16 cellular contexts compared by ENCODE assay signal in the genomic region with DNA sequence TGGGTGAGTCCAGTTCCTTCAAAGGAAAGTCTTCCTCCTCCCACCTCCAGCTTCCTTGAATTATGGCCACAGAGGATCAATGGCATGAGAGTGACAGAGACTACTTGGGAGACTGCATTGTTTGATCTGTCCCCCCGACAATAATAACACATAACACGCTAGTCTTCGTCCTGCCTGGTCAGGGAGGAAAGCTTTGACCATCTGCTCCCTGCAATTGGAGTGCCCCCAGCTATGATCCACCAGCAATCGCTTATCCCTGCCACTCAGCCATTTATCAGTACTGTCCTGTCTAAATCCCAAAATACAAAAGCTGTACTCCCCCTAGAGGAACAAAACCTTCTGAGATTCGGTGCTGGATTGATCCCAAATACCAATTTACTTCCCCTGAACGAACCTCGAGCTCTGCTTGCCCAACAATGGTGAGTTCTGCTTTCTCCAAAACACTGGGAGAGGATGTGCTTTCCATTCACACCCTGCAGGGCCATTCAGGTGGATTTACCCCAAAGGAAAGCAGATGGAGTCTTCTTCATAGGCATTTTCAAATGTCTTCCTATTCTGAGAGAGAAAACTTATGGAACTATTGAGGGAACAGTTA.
DNase-seq lines count a peak whose midpoint lies in the region; ATAC-seq and TF ChIP-seq lines count a peak whose summit lies in the region.
"Had no signal": no experiment of that assay in that cellular context is flagged by ENCODE, and none has a peak within 500 bp of the region (broad histone marks: within the 10 kb centered on the region; RNA-seq: fewer than 3 reads in every experiment).

No MANE protein-coding gene starts in this region.

- no peak overlapping the region for H4K8ac ChIP-seq in H9 (replicated peaks; ENCODE audit: insufficient read length, low read depth, low read length)

- no peak overlapping the region for H4K91ac ChIP-seq in H9 (ENCODE audit: insufficient read length, low read depth, low read length)

- H3K79me2 ChIP-seq in H9 (ENCODE audit: insufficient read depth, low read length), result no peaks in the 10 kb centered on the region

- peaks cover 0 to 6% (median 2%) of the 10 kb centered on the region in 7 donors for H3K9me3 Mint-ChIP-seq in CD14-positive monocyte
- H3K9me3 Mint-ChIP-seq in H9, result no peaks in the 10 kb centered on the region; a peak in 1 of 5 replicates
- H3K9me3 Mint-ChIP-seq in effector memory CD8-positive, alpha-beta T cell, result no peaks in the 10 kb centered on the region

- H2BK12ac ChIP-seq in H9 (ENCODE audit: insufficient read length, low read depth, low read length), result no peak overlapping the region

- in situ Hi-C loops in gastrocnemius medialis (cut with MboI; ENCODE audit: low sequenced_read_pairs in 4 of 4), result no loop called here

- no peak overlapping the region for H3K23ac ChIP-seq in H9 (ENCODE audit: insufficient read length, low read depth, low read length)

- no peak overlapping the region for H2BK15ac ChIP-seq in H9 (ENCODE audit: low read depth, low read length)

- peak; percentile 27 for TF ChIP-seq CTCF in CD14-positive monocyte (IDR thresholded peaks at IDR 0.05)
- no peak; the same call in 2 of the 3 replicates for TF ChIP-seq CTCF in H9 (conservative IDR thresholded peaks at IDR 0.05)
- 0 out of 2 replicates have a peak, but pooled peaks have one; percentile 15 for TF ChIP-seq CTCF in VCaP (conservative IDR thresholded peaks at IDR 0.05)
- TF ChIP-seq CTCF in gastrocnemius medialis (IDR thresholded peaks at IDR 0.05 in 4 of 5, conservative IDR thresholded peaks at IDR 0.05 in 1 of 5), result no peak

- no peak overlapping the region for H3K4me3 ChIP-seq in gastrocnemius medialis
- H3K4me3 ChIP-seq: GM23248, SK-N-MC had no signal

- H4K5ac ChIP-seq in H9 (ENCODE audit: insufficient read length, low read depth, low read length), result no peak overlapping the region

- no peak for ATAC-seq in effector memory CD8-positive, alpha-beta T cell (replicated peaks)
- ATAC-seq in gastrocnemius medialis, result no peak

- no peak overlapping the region for H3K4ac ChIP-seq in H9 (ENCODE audit: low read depth, low read length)

- TF ChIP-seq POLR2A in gastrocnemius medialis (IDR thresholded peaks at IDR 0.05), result no peak

- intact Hi-C loops in CD14-positive monocyte (cut with micrococcal nuclease), result no loop called here
- intact Hi-C loops in gastrocnemius medialis (cut with DNase I; ENCODE audit: low total_unique reads), result no loop called here

- H3K27me3 Mint-ChIP-seq in CD14-positive monocyte (ENCODE audit: low read depth in 3 of 3) (peaks cover 0 to 7% (median 3%) of the 10 kb centered on the region in 3 donors), H9 (ENCODE audit: low read depth) (peaks cover 3% of the 10 kb centered on the region; the same call in 1 of the 2 replicates)
- H3K27me3 Mint-ChIP-seq in effector memory CD8-positive, alpha-beta T cell, result peaks cover 5 to 18% of the 10 kb centered on the region in 2 donors

- H3T11ph ChIP-seq in H9 (ENCODE audit: low read length), result no peak overlapping the region

- H3K18ac ChIP-seq in H9 (ENCODE audit: insufficient read length, low read depth, low read length), result no peak overlapping the region

- H2BK5ac ChIP-seq in H9 (ENCODE audit: insufficient read length, low read length), result no peak overlapping the region

- H3K4me3 Mint-ChIP-seq in CD14-positive monocyte (no peak overlapping the region), H9 (no peak overlapping the region)
- H3K4me3 Mint-ChIP-seq in effector memory CD8-positive, alpha-beta T cell, result no peak overlapping the region

- H3K27ac Mint-ChIP-seq in CD14-positive monocyte, result no peak overlapping the region
- H3K27ac Mint-ChIP-seq in H9, result no peak overlapping the region
- no peak overlapping the region for H3K27ac Mint-ChIP-seq in effector memory CD8-positive, alpha-beta T cell

- no peak overlapping the region for H3K9ac ChIP-seq in H9 (ENCODE audit: extremely low read depth, insufficient read length, low read length)
- H3K9ac ChIP-seq: GM23248 had no signal

- H3K14ac ChIP-seq in H9 (ENCODE audit: insufficient read depth, low read length), result no peak overlapping the region

- H3K4me1 Mint-ChIP-seq in CD14-positive monocyte (peaks cover 23% of the 10 kb centered on the region), H9 (peaks cover 2 to 3% of the 10 kb centered on the region in 2 experiments; a peak in 3 of 4 replicates)
- no peaks in the 10 kb centered on the region for H3K4me1 Mint-ChIP-seq in effector memory CD8-positive, alpha-beta T cell (ENCODE audit: low read depth in 2 of 2)

- H2AFZ ChIP-seq in H9 (ENCODE audit: low read length), result no peak overlapping the region
- H2AFZ ChIP-seq: GM23248 had no signal

- DNase-seq in CD14-positive monocyte (ENCODE audit: low spot score) (no peak), H9 (peak; percentile 11), medulla oblongata (ENCODE audit: extremely low spot score) (peak; percentile 45), gastrocnemius medialis (no peak), epidermal melanocyte (ENCODE audit: insufficient read length, low spot score) (no peak)
- DNase-seq in effector memory CD8-positive, alpha-beta T cell, result no peak
- DNase-seq: BE2C, GF-D8, GM23248, KBM-7, NCI-H1105 treated with DMSO at 0.1 percent for 48 hours, NCI-H187 treated with DMSO at 0.1 percent for 48 hours, NCI-H69, T-helper 1 cell had no signal

- H3K9me3 ChIP-seq in H9 (ENCODE audit: control insufficient read depth, low read depth, low read length) (no peaks in the 10 kb centered on the region), gastrocnemius medialis (no peaks in the 10 kb centered on the region)
- H3K9me3 ChIP-seq: BE2C had no signal

- H4K20me1 ChIP-seq in H9 (ENCODE audit: control insufficient read depth, insufficient read depth, insufficient read length), result no peaks in the 10 kb centered on the region

- no peaks in the 10 kb centered on the region for H3K79me1 ChIP-seq in H9 (ENCODE audit: insufficient read depth, low read depth, low read length, poor library complexity, severe bottlenecking)

- H2AK5ac ChIP-seq in H9 (ENCODE audit: insufficient read length, low read length), result no peak overlapping the region

- H3K4me1 ChIP-seq in H9 (ENCODE audit: insufficient read depth, low read length) (no peaks in the 10 kb centered on the region), gastrocnemius medialis (peaks cover 0 to 19% of the 10 kb centered on the region in 2 donors)
- H3K4me1 ChIP-seq: BE2C had no signal

- no peaks in the 10 kb centered on the region for H3K27me3 ChIP-seq in H9 (ENCODE audit: insufficient read depth, low read length)
- no peaks in the 10 kb centered on the region for H3K27me3 ChIP-seq in gastrocnemius medialis
- H3K27me3 ChIP-seq: BE2C had no signal

- H2BK120ac ChIP-seq in H9 (ENCODE audit: low read depth, low read length, poor library complexity, severe bottlenecking), result no peak overlapping the region

- H3K56ac ChIP-seq in H9 (ENCODE audit: insufficient read length, low read depth, low read length), result no peak overlapping the region

- no peaks in the 10 kb centered on the region for H3K36me3 ChIP-seq in gastrocnemius medialis
- H3K36me3 ChIP-seq: BE2C had no signal

- H3K23me2 ChIP-seq in H9 (ENCODE audit: insufficient read length, low read depth, low read length, poor library complexity, severe bottlenecking), result no peaks in the 10 kb centered on the region

- no peak overlapping the region for H3K4me2 ChIP-seq in H9 (ENCODE audit: insufficient read depth, insufficient read length, low read length)

- H3K36me3 Mint-ChIP-seq in CD14-positive monocyte (no peaks in the 10 kb centered on the region), H9 (ENCODE audit: insufficient read depth in 1 of 3, low read depth in 3 of 3) (no peaks in the 10 kb centered on the region; a peak in 1 of 7 replicates)
- no peaks in the 10 kb centered on the region for H3K36me3 Mint-ChIP-seq in effector memory CD8-positive, alpha-beta T cell (ENCODE audit: insufficient read depth)

- no peak overlapping the region for H3K27ac ChIP-seq in H9 (ENCODE audit: insufficient read length, low read depth, low read length)
- no peak overlapping the region for H3K27ac ChIP-seq in VCaP
- H3K27ac ChIP-seq in gastrocnemius medialis, result no peak overlapping the region
- H3K27ac ChIP-seq: GM23248, SK-N-MC had no signal

- no peak overlapping the region for H2BK20ac ChIP-seq in H9 (ENCODE audit: low read depth, low read length, poor library complexity, severe bottlenecking)

- no CpG with 5 or more reads among the region's 7 CpGs for WGBS in H9 (ENCODE audit: extremely low coverage, insufficient read length, low lambda C conversion rate)

Comparison
In these comparisons a context has a peak if more than half of its experiments do, and no peak if none do; other contexts are left out.
1. DNase-seq: peak in H9 (single experiment) and medulla oblongata (single experiment); none in CD14-positive monocyte (single experiment), effector memory CD8-positive, alpha-beta T cell (0 of 3), gastrocnemius medialis (0 of 2) and epidermal melanocyte (single experiment).
2. CTCF ChIP-seq: peak in CD14-positive monocyte (single experiment) and VCaP (single experiment); none in H9 (single experiment) and gastrocnemius medialis (0 of 5).